Comparison of ENCODE assay signal across 8 cellular contexts in the genomic region with DNA sequence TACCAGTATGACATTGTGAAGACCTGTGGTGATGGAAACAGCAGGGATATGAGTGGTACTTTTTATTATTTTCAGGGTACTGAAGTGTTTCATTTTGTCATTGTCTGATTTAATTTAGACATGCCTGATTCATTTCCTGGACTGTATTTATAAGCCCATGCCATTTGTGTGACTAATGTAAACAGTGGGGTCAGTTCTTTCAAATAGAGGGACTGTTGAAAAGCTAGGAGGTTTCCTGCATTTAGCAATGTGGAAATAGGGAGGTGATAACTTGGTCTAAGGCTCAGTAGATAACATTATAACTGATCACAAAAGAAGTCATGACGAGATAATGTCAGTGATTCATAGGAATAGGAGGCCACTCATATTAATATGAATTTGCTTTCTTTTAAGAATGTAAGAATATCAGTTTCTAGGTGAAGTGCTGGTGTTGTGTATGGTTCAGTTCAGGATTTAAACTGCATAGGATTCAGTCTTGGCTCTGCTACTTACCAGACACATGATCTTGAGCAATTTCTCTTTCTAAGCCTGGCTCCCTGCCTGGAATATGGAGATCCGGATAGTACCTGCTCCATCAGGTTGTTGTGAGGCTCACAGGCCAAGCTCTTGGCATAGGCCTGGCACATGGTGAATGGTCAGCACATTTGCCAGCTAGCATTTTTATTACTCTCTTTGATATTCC. TPM values are rescaled to one million over a fixed set of nuclear protein-coding genes. Genes with fewer than 3 reads are reported as not detected.
DNase-seq lines count a peak whose midpoint lies in the region; ATAC-seq, FAIRE-seq and TF ChIP-seq lines count a peak whose summit lies in the region.
"Had no signal": no experiment of that assay in that cellular context is flagged by ENCODE, and none has a peak within 500 bp of the region (broad histone marks: within the 10 kb centered on the region; RNA-seq: fewer than 3 reads in every experiment).

No MANE protein-coding gene starts in this region.

- 25 to 45% (median 38%) methylated on average over 2 of the region's 2 CpGs for WGBS in small intestine, 3 donors

- no peak for TF ChIP-seq POLR2A in GM18505 (IDR thresholded peaks at IDR 0.05; ENCODE audit: borderline replicate concordance, extremely low read depth, insufficient read depth, insufficient read length)

- H3K4me1 ChIP-seq in SJCRH30 (peaks cover 46% of the 10 kb centered on the region), small intestine (ENCODE audit: control insufficient read depth in 2 of 2, insufficient read depth in 1 of 2, low read depth in 1 of 2, low read length in 1 of 2) (peaks cover 0 to 5% of the 10 kb centered on the region in 2 donors)

- H3K27ac ChIP-seq in SJCRH30 (peak overlapping the region; percentile 50), small intestine (ENCODE audit: low read depth in 1 of 2, low read length in 1 of 2) (peak overlapping the region in 1 of 2 donors; percentile 33)

- DNase-seq in H4 (ENCODE audit: low spot score) (peak; percentile 95), SJCRH30 (peak in 1 of 2 experiments; percentile 44), fibroblast of villous mesenchyme (ENCODE audit: low read depth) (peak; percentile 90), small intestine (peak; percentile 29)
- DNase-seq: stimulated activated CD4-positive, alpha-beta T cell treated with anti-CD3 and anti-CD28 coated beads, Interleukin-4, amount 100 ng/mL, for 4 hours had no signal

- H3K4me3 ChIP-seq in SJCRH30, result no peak overlapping the region
- H3K4me3 ChIP-seq in fibroblast of villous mesenchyme (ENCODE audit: low read depth, low read length), result no peak overlapping the region
- H3K4me3 ChIP-seq in small intestine (ENCODE audit: low read depth in 1 of 2, low read length in 2 of 2), result no peak overlapping the region

- H3K27me3 ChIP-seq in SJCRH30 (no peaks in the 10 kb centered on the region), small intestine (ENCODE audit: control insufficient read depth in 2 of 2, insufficient read depth in 2 of 2, low read length in 2 of 2) (no peaks in the 10 kb centered on the region)

- no peak for FAIRE-seq in small intestine (lab: Jason Lieb, UNC)

- TF ChIP-seq CTCF in fibroblast of villous mesenchyme (IDR thresholded peaks at IDR 0.05; ENCODE audit: insufficient read depth, low read depth, low read length), result no peak

- H3K36me3 ChIP-seq in SJCRH30 (no peaks in the 10 kb centered on the region), small intestine (ENCODE audit: control insufficient read depth in 2 of 2, insufficient read depth in 2 of 2, low read length in 2 of 2) (no peaks in the 10 kb centered on the region)

- ATAC-seq in HG02588 (IDR thresholded peaks at IDR 0.05; ENCODE audit: unreplicated experiment) (no peak), GM21737 (IDR thresholded peaks at IDR 0.05; ENCODE audit: unreplicated experiment) (no peak), GM18505 (IDR thresholded peaks at IDR 0.05; ENCODE audit: unreplicated experiment) (no peak)

- no peaks in the 10 kb centered on the region; the same call in 1 of the 2 replicates for H3K9me3 ChIP-seq in SJCRH30 (replicated peaks)
- no peaks in the 10 kb centered on the region for H3K9me3 ChIP-seq in small intestine (ENCODE audit: control insufficient read depth, low read depth)

RNA-seq across cellular contexts. Expression of gene RASGRF2, which starts 7.5 kb away (rescaled TPM):
- 5.0 and 7.4 TPM in 2 replicates for total RNA-seq in H4 (2014; rRNA removed; shearing (Covaris generic))
- total RNA-seq in SJCRH30 (2014; rRNA removed; shearing (Covaris generic)), result 6.7 and 6.9 TPM in 2 replicates
- 3.9 and 9.0 TPM in 2 replicates for total RNA-seq in fibroblast of villous mesenchyme
- polyA plus RNA-seq in small intestine, result 1 to 10 TPM in 1 of 3 donors, under 1 TPM in 2; 0.54 to 3.0 (median 0.67) TPM
